21 cellular contexts compared by ENCODE assay signal in genomic region chr6:635233-635632, GRCh38. TPM values are rescaled to one million over a fixed set of nuclear protein-coding genes. Genes with fewer than 3 reads are reported as not detected.
DNase-seq lines count a peak whose midpoint lies in the region; ATAC-seq, FAIRE-seq and TF ChIP-seq lines count a peak whose summit lies in the region.
"Had no signal": no experiment of that assay in that cellular context is flagged by ENCODE, and none has a peak within 500 bp of the region (broad histone marks: within the 10 kb centered on the region; RNA-seq: fewer than 3 reads in every experiment).

No MANE protein-coding gene starts in this region.

- H4K8ac ChIP-seq in IMR-90 (ENCODE audit: low read depth in 2 of 2, low read length in 2 of 2), result no peak overlapping the region

- no peak overlapping the region for H3K4ac ChIP-seq in IMR-90 (ENCODE audit: low read depth, low read length)

- H4K91ac ChIP-seq in IMR-90 (ENCODE audit: insufficient read depth, low read depth, low read length), result no peak overlapping the region

- intact Hi-C loops in HepG2 (cut with micrococcal nuclease; ENCODE audit: unreplicated experiment) (no loop called here), right lobe of liver (cut with DNase I) (no loop called here), IMR-90 (cut with micrococcal nuclease) (no loop called here), K562 (cut with micrococcal nuclease) (no loop called here)

- H3K9ac ChIP-seq in HepG2 (ENCODE audit: insufficient read depth, low read depth, low read length) (no peak overlapping the region), IMR-90 (ENCODE audit: low read depth, low read length) (no peak overlapping the region), K562 (ENCODE audit: insufficient read depth in 1 of 2, low read depth in 2 of 2, low read length in 2 of 2) (no peak overlapping the region)
- H3K9ac ChIP-seq: BLaER1 had no signal

- no peaks in the 10 kb centered on the region for H3K27me3 ChIP-seq in HepG2 (ENCODE audit: control insufficient read depth in 1 of 2, insufficient read depth in 2 of 2, low read length in 2 of 2)
- H3K27me3 ChIP-seq in right lobe of liver, result no peaks in the 10 kb centered on the region
- no peaks in the 10 kb centered on the region for H3K27me3 ChIP-seq in IMR-90 (ENCODE audit: control insufficient read depth, insufficient read depth, low read length)
- H3K27me3 ChIP-seq in K562 (ENCODE audit: control insufficient read depth in 2 of 2, insufficient read depth in 2 of 2, low read length in 2 of 2), result no peaks in the 10 kb centered on the region
- H3K27me3 ChIP-seq: BE2C, BLaER1 had no signal

- no peak overlapping the region for H3K23ac ChIP-seq in IMR-90 (ENCODE audit: low read depth, low read length)

- TF ChIP-seq EP300 in HepG2 (IDR thresholded peaks at IDR 0.05; ENCODE audit: low read depth in 2 of 2, low read length in 2 of 2) (no peak), HepG2 (CRISPR knock-in tag; IDR thresholded peaks at IDR 0.05; ENCODE audit: borderline replicate concordance) (no peak), K562 (IDR thresholded peaks at IDR 0.05; ENCODE audit: low read length) (no peak)

- H2AK5ac ChIP-seq in IMR-90 (ENCODE audit: low read depth, low read length), result no peak overlapping the region

- POLR2A ChIA-PET in HepG2 (lab: Yijun Ruan, JAX) (no interaction called here), IMR-90 (lab: Charles Lee; ENCODE audit: unreplicated experiment) (no interaction called here), K562 (lab: Yijun Ruan, JAX) (no interaction called here)

- H3K9me3 ChIP-seq in HepG2 (ENCODE audit: low read length) (no peaks in the 10 kb centered on the region), right lobe of liver (no peaks in the 10 kb centered on the region), IMR-90 (ENCODE audit: control insufficient read depth, insufficient read depth, low read length) (no peaks in the 10 kb centered on the region), K562 (replicated peaks; ENCODE audit: control insufficient read depth, insufficient read depth, low read depth, low read length) (no peaks in the 10 kb centered on the region)
- H3K9me3 ChIP-seq: BE2C, BLaER1, Caco-2 had no signal

- H4K5ac ChIP-seq in IMR-90 (ENCODE audit: low read depth, low read length), result no peak overlapping the region

- DNase-seq in HepG2 (ENCODE audit: low spot score), result no peak
- DNase-seq in right lobe of liver, result no peak
- no peak for DNase-seq in IMR-90
- DNase-seq in K562 (ENCODE audit: extremely low read depth in 1 of 4, low spot score in 3 of 4), result no peak
- no peak for DNase-seq in occipital lobe (lab: John Stamatoyannopoulos, UW)
- DNase-seq in NCI-H345 treated with DMSO at 0.1 percent for 48 hours (lab: John Stamatoyannopoulos, UW; ENCODE audit: unreplicated experiment), result no peak
- DNase-seq: ACHN; BE2C; C1 segment of cervical spinal cord; Caco-2; Calu3; CD4-positive, alpha-beta memory T cell; CD4-positive, CD25-positive, alpha-beta regulatory T cell; CD8-positive, alpha-beta memory T cell; DMS79 treated with DMSO at 0.1 percent for 48 hours; GF-D8 had no signal

- no peak overlapping the region for H2BK5ac ChIP-seq in IMR-90 (ENCODE audit: low read depth, low read length, poor library complexity, severe bottlenecking)

- H3K4me2 ChIP-seq in HepG2 (ENCODE audit: low read depth, low read length) (no peak overlapping the region), IMR-90 (ENCODE audit: low read depth, low read length) (no peak overlapping the region), K562 (ENCODE audit: insufficient read depth, low read length) (no peak overlapping the region)
- H3K4me2 ChIP-seq: BLaER1 had no signal

- TF ChIP-seq POLR2A in HepG2 (IDR thresholded peaks at IDR 0.05; ENCODE audit: insufficient read depth in 1 of 2, low read depth in 2 of 2, low read length in 2 of 2) (no peak), right lobe of liver (IDR thresholded peaks at IDR 0.05) (no peak), IMR-90 (IDR thresholded peaks at IDR 0.05; ENCODE audit: low read depth, low read length) (no peak), K562 (conservative IDR thresholded peaks at IDR 0.05) (no peak)

- H4K20me1 ChIP-seq in HepG2 (ENCODE audit: insufficient read depth, low read length), result no peaks in the 10 kb centered on the region
- H4K20me1 ChIP-seq in IMR-90 (ENCODE audit: insufficient read depth, low read length), result no peaks in the 10 kb centered on the region
- no peaks in the 10 kb centered on the region for H4K20me1 ChIP-seq in K562 (replicated peaks; ENCODE audit: control insufficient read depth, insufficient read depth, low read length)

- BruUV-seq in HepG2 (replicated peaks; lab: Mats Ljungman, UMichigan), result no TSS peak
- BruUV-seq in IMR-90 (replicated peaks; lab: Mats Ljungman, UMichigan), result no TSS peak
- no TSS peak for BruUV-seq in K562 (replicated peaks; lab: Mats Ljungman, UMichigan)

- H3K56ac ChIP-seq in IMR-90 (ENCODE audit: extremely low read depth, insufficient read depth, low read length), result no peak overlapping the region

- H3K18ac ChIP-seq in IMR-90 (ENCODE audit: low read depth, low read length), result no peak overlapping the region

- H3K4me1 ChIP-seq in HepG2 (ENCODE audit: insufficient read depth, low read length), result no peaks in the 10 kb centered on the region
- no peaks in the 10 kb centered on the region for H3K4me1 ChIP-seq in right lobe of liver
- H3K4me1 ChIP-seq in IMR-90 (ENCODE audit: control insufficient read depth, insufficient read depth, low read length), result no peaks in the 10 kb centered on the region
- H3K4me1 ChIP-seq in K562 (replicated peaks in 1 of 2; ENCODE audit: control insufficient read depth in 2 of 2, insufficient read depth in 2 of 2, low read length in 2 of 2), result no peaks in the 10 kb centered on the region
- H3K4me1 ChIP-seq: BE2C, BLaER1, Caco-2 had no signal

- FAIRE-seq in HepG2 (lab: Jason Lieb, UNC), result no peak
- no peak for FAIRE-seq in K562 (lab: Jason Lieb, UNC)
- FAIRE-seq: D721Med, GM12891, GM19239 had no signal

- H3K4me3 ChIP-seq in HepG2 (replicated peaks in 1 of 3; ENCODE audit: insufficient read depth in 1 of 3, low read depth in 2 of 3, low read length in 3 of 3) (no peak overlapping the region), right lobe of liver (no peak overlapping the region), IMR-90 (ENCODE audit: insufficient read depth, low read depth, low read length) (no peak overlapping the region), K562 (no peak overlapping the region)
- H3K4me3 ChIP-seq: BLaER1 had no signal

- H3K36me3 ChIP-seq in HepG2 (replicated peaks in 1 of 2; ENCODE audit: control insufficient read depth in 1 of 2, insufficient read depth in 2 of 2, low read length in 2 of 2), result peaks cover 4 to 5% of the 10 kb centered on the region in 2 experiments; a peak in 4 of 5 replicates
- H3K36me3 ChIP-seq in right lobe of liver, result no peaks in the 10 kb centered on the region
- H3K36me3 ChIP-seq in IMR-90 (ENCODE audit: control insufficient read depth, insufficient read depth, low read length), result peaks cover 8% of the 10 kb centered on the region
- no peaks in the 10 kb centered on the region for H3K36me3 ChIP-seq in K562 (ENCODE audit: control insufficient read depth, insufficient read depth, low read length)
- H3K36me3 ChIP-seq: BE2C had no signal

- H3K14ac ChIP-seq in IMR-90 (replicated peaks; ENCODE audit: low read depth, low read length), result no peak overlapping the region

- CTCF ChIA-PET in HepG2 (lab: Yijun Ruan, JAX; ENCODE audit: low intra/inter-chr PET ratio, low total read pairs) (no interaction called here), IMR-90 (lab: Yijun Ruan, JAX) (no interaction called here), K562 (lab: Yijun Ruan, JAX; ENCODE audit: low intra/inter-chr PET ratio) (no interaction called here)

- dilution Hi-C loops in IMR-90 (cut with HindIII; ENCODE audit: low sequenced_read_pairs, unreplicated experiment), result no loop called here

- TF ChIP-seq RAD21 in HepG2 (CRISPR knock-in tag; IDR thresholded peaks at IDR 0.05), result no peak
- no peak for TF ChIP-seq RAD21 in IMR-90 (IDR thresholded peaks at IDR 0.05; ENCODE audit: low read length)
- TF ChIP-seq RAD21 in K562 (CRISPR knock-in tag; conservative IDR thresholded peaks at IDR 0.05 in 1 of 2, IDR thresholded peaks at IDR 0.05 in 1 of 2), result no peak

- H2AFZ ChIP-seq in HepG2 (ENCODE audit: low read length), result no peak overlapping the region
- no peak overlapping the region for H2AFZ ChIP-seq in IMR-90 (replicated peaks; ENCODE audit: low read length, poor library complexity)
- no peak overlapping the region for H2AFZ ChIP-seq in K562 (ENCODE audit: low read depth, low read length)

- peaks cover 17 to 35% of the 10 kb centered on the region in 2 experiments for H3K79me1 ChIP-seq in IMR-90 (ENCODE audit: low read depth in 1 of 2, low read length in 2 of 2)

- H3K79me2 ChIP-seq in HepG2 (ENCODE audit: insufficient read depth, low read length) (no peaks in the 10 kb centered on the region), K562 (ENCODE audit: control insufficient read depth, insufficient read depth, low read length) (no peaks in the 10 kb centered on the region)

- WGBS in HepG2 (ENCODE audit: low lambda C conversion rate), result 92% methylated on average over 5 of the region's 5 CpGs
- WGBS in right lobe of liver (ENCODE audit: insufficient coverage, low coverage, low lambda C conversion rate, missing lambda C conversion rate), result 88% methylated on average over 5 of the region's 5 CpGs
- no CpG with 5 or more reads among the region's 5 CpGs for WGBS in IMR-90 (ENCODE audit: extremely low coverage in 2 of 2, insufficient read length in 1 of 2), 2 experiments
- 72% methylated on average over 5 of the region's 5 CpGs for WGBS in K562 (ENCODE audit: insufficient coverage, low coverage, missing lambda C conversion rate)

- no peak overlapping the region for H2AK9ac ChIP-seq in IMR-90 (replicated peaks; ENCODE audit: low read depth, low read length, poor library complexity)

- no peak overlapping the region for H2BK20ac ChIP-seq in IMR-90 (ENCODE audit: low read depth, low read length)

- ATAC-seq in HepG2 (no peak), right lobe of liver (no peak), IMR-90 (ENCODE audit: low read depth) (no peak), K562 (no peak)

- H3K9me1 ChIP-seq in IMR-90 (ENCODE audit: insufficient read depth, low read length), result peaks cover 9% of the 10 kb centered on the region
- no peaks in the 10 kb centered on the region for H3K9me1 ChIP-seq in K562 (ENCODE audit: control insufficient read depth, insufficient read depth, low read length)

- in situ Hi-C loops in HepG2 (cut with HindIII; ENCODE audit: extremely low pct_ligation_motif_present, low pct_unique_long_range_greater_than_20kb), result no loop called here
- in situ Hi-C loops in IMR-90 (cut with MboI; ENCODE audit: low sequenced_read_pairs), result no loop called here
- in situ Hi-C loops in K562 (cut with MboI), result no loop called here

- H2BK120ac ChIP-seq in IMR-90 (ENCODE audit: low read depth, low read length), result no peak overlapping the region

- H3K27ac ChIP-seq in HepG2 (ENCODE audit: extremely low read length, insufficient read depth, low read length) (no peak overlapping the region), right lobe of liver (no peak overlapping the region), IMR-90 (ENCODE audit: insufficient read depth, low read length) (no peak overlapping the region), K562 (ENCODE audit: extremely low read depth, low read depth, low read length) (no peak overlapping the region)
- H3K27ac ChIP-seq: 22Rv1, BLaER1 had no signal

- TF ChIP-seq CTCF in HepG2 (CRISPR knock-in tag; IDR thresholded peaks at IDR 0.05), result no peak
- no peak for TF ChIP-seq CTCF in right lobe of liver (IDR thresholded peaks at IDR 0.05)
- TF ChIP-seq CTCF in IMR-90 (conservative IDR thresholded peaks at IDR 0.05; ENCODE audit: low read depth, low read length), result no peak
- no peak for TF ChIP-seq CTCF in K562 (IDR thresholded peaks at IDR 0.05 in 2 of 3, conservative IDR thresholded peaks at IDR 0.05 in 1 of 3; ENCODE audit: insufficient read depth in 2 of 3, low read depth in 1 of 3, low read length in 3 of 3)

- no peak overlapping the region for H2BK15ac ChIP-seq in IMR-90 (ENCODE audit: low read depth, low read length)

RNA-seq across cellular contexts. Expression of gene HUS1B, which starts 21.7 kb away (rescaled TPM):
- total RNA-seq in HepG2 (2016; rRNA removed; fragmentation: Illumina TruSeq; extraction: Trizol), result 0.40 TPM in 1 of 2 replicates, not detected in the other
- not detected in 2 replicates for total RNA-seq in HepG2 (2016; cell fraction: cytosol; rRNA removed; fragmentation: Illumina TruSeq; extraction: Trizol; ENCODE audit: low read depth)
- total RNA-seq in HepG2 (2016; cell fraction: insoluble cytoplasmic fraction; rRNA removed; fragmentation: Illumina TruSeq; extraction: Trizol), result 0.31 and 0.50 TPM in 2 replicates
- total RNA-seq in HepG2 (2016; cell fraction: membrane; rRNA removed; fragmentation: Illumina TruSeq; extraction: Trizol), result 0.17 TPM in 1 of 2 replicates, not detected in the other
- 1.4 and 1.8 TPM in 2 replicates for total RNA-seq in HepG2 (2016; cell fraction: nucleus; rRNA removed; fragmentation: Illumina TruSeq; extraction: Trizol)
- polyA plus RNA-seq in HepG2 (2011; rRNA removed), result 0.18 TPM in 1 of 2 replicates, not detected in the other
- polyA plus RNA-seq in HepG2 (2011; cell fraction: cytosol; rRNA removed), result 0.12 and 0.32 TPM in 2 replicates
- polyA plus RNA-seq in HepG2 (2011; cell fraction: nucleus; rRNA removed), result 0.93 and 1.2 TPM in 2 replicates
- 0.19 TPM in 1 of 2 replicates, not detected in the other for polyA plus RNA-seq in HepG2 (2012)
- 0.10 and 0.22 TPM in 2 replicates for polyA plus RNA-seq in HepG2 (2016; cell fraction: cytosol; fragmentation: Illumina TruSeq; extraction: Trizol; ENCODE audit: low read depth)
- 0.47 TPM in 1 of 2 replicates, not detected in the other for polyA plus RNA-seq in HepG2 (2016; cell fraction: insoluble cytoplasmic fraction; fragmentation: Illumina TruSeq; extraction: Trizol; ENCODE audit: low read depth)
- 0.18 and 0.33 TPM in 2 replicates for polyA plus RNA-seq in HepG2 (2016; cell fraction: membrane; fragmentation: Illumina TruSeq; extraction: Trizol; ENCODE audit: low read depth)
- polyA plus RNA-seq in HepG2 (2016; cell fraction: nucleus; fragmentation: Illumina TruSeq; extraction: Trizol; ENCODE audit: insufficient read depth, low read depth), result not detected in 2 replicates
- 0.63 and 2.4 TPM in 2 replicates for polyA minus RNA-seq in HepG2 (2011; rRNA and poly(A)+ RNA removed; ENCODE audit: low replicate concordance)
- not detected in 2 replicates for polyA minus RNA-seq in HepG2 (2011; cell fraction: cytosol; rRNA and poly(A)+ RNA removed)
- polyA minus RNA-seq in HepG2 (2011; cell fraction: nucleus; rRNA and poly(A)+ RNA removed), result 4.5 and 5.0 TPM in 2 replicates
- 1 to 10 TPM in 2 of 6 experiments, under 1 TPM in 3, not detected in 1; 0.26 to 2.8 (median 0.34) TPM for total RNA-seq in right lobe of liver
- 0.36 and 0.56 TPM in 2 replicates for total RNA-seq in IMR-90 (2012; rRNA removed)
- 0.39 and 0.59 TPM in 2 replicates for polyA plus RNA-seq in IMR-90 (2012; rRNA removed)
- polyA plus RNA-seq in IMR-90 (2012; cell fraction: cytosol; rRNA removed), result 0.29 and 0.60 TPM in 2 replicates
- polyA plus RNA-seq in IMR-90 (2012; cell fraction: nucleus; rRNA removed; ENCODE audit: low replicate concordance), result 0.79 and 1.5 TPM in 2 replicates
- total RNA-seq in K562 (2011; cell fraction: chromatin; rRNA removed; ENCODE audit: low replicate concordance), result 5.6 and 5.8 TPM in 2 replicates
- 2.8 and 3.8 TPM in 2 replicates for total RNA-seq in K562 (2011; cell fraction: nucleolus; rRNA removed)
- total RNA-seq in K562 (2011; cell fraction: nucleoplasm; rRNA removed), result 2.7 and 4.0 TPM in 2 replicates
- 1.1 and 1.3 TPM in 2 replicates for total RNA-seq in K562 (2014; rRNA removed)
- 0.44 and 0.67 TPM in 2 replicates for total RNA-seq in K562 (2014; rRNA removed; fragmentation: Illumina TruSeq; extraction: Trizol)
- total RNA-seq in K562 (2015; rRNA removed; fragmentation: Illumina TruSeq; extraction: Trizol), result 0.57 and 0.69 TPM in 2 replicates
- total RNA-seq in K562 (2021), result 1.0 and 1.4 TPM in 2 replicates
- polyA plus RNA-seq in K562 (2011; rRNA removed), result 0.29 and 0.31 TPM in 2 replicates
- polyA plus RNA-seq in K562 (2011; cell fraction: cytosol; rRNA removed), result 0.25 and 0.40 TPM in 2 replicates
- polyA plus RNA-seq in K562 (2011; cell fraction: nucleus; rRNA removed), result 0.74 and 1.4 TPM in 2 replicates
- polyA plus RNA-seq in K562 (2012), result 0.39 and 0.64 TPM in 2 replicates
- 0.16 and 0.32 TPM in 2 replicates for polyA plus RNA-seq in K562 (2014; fragmentation: Illumina TruSeq; extraction: Trizol)
- polyA plus RNA-seq in K562 (2014; fragmentation: Nextera tagmentation; extraction: Ambion mirVana), result under 1 TPM in 1 of 2 experiments, not detected in 1; 0.32 TPM
- 0.32 TPM in 1 of 2 replicates, not detected in the other for polyA plus RNA-seq in K562 (2014; rRNA removed)
- polyA minus RNA-seq in K562 (2011; rRNA and poly(A)+ RNA removed), result 0.63 and 0.74 TPM in 2 replicates
- polyA minus RNA-seq in K562 (2011; cell fraction: cytosol; rRNA and poly(A)+ RNA removed), result 1.4 TPM in 1 of 2 replicates, not detected in the other
- polyA minus RNA-seq in K562 (2011; cell fraction: nucleus; rRNA and poly(A)+ RNA removed), result 2.6 TPM in 2 replicates
- total RNA-seq in occipital lobe, result 1.9 TPM

RNA-seq across cellular contexts. Expression of gene EXOC2, which starts 57.7 kb away (rescaled TPM):
- total RNA-seq in HepG2 (2016; rRNA removed; fragmentation: Illumina TruSeq; extraction: Trizol) (22.9 and 36.6 TPM in 2 replicates), right lobe of liver (10 to 100 TPM in 5 of 6 experiments, 1 to 10 TPM in 1; 7.1 to 12.8 (median 10.5) TPM), IMR-90 (2012; rRNA removed) (37.3 and 39.4 TPM in 2 replicates), K562 (2014; rRNA removed) (20.8 and 23.0 TPM in 2 replicates), K562 (2014; rRNA removed; fragmentation: Illumina TruSeq; extraction: Trizol) (27.9 and 28.6 TPM in 2 replicates), K562 (2015; rRNA removed; fragmentation: Illumina TruSeq; extraction: Trizol) (24.1 and 27.4 TPM in 2 replicates), K562 (2021) (24.4 and 24.7 TPM in 2 replicates), occipital lobe (63.8 TPM)
- 6.8 and 7.3 TPM in 2 replicates for total RNA-seq in HepG2 (2016; cell fraction: cytosol; rRNA removed; fragmentation: Illumina TruSeq; extraction: Trizol; ENCODE audit: low read depth)
- 22.6 and 31.6 TPM in 2 replicates for total RNA-seq in HepG2 (2016; cell fraction: insoluble cytoplasmic fraction; rRNA removed; fragmentation: Illumina TruSeq; extraction: Trizol)
- total RNA-seq in HepG2 (2016; cell fraction: membrane; rRNA removed; fragmentation: Illumina TruSeq; extraction: Trizol), result 7.4 and 8.0 TPM in 2 replicates
- total RNA-seq in HepG2 (2016; cell fraction: nucleus; rRNA removed; fragmentation: Illumina TruSeq; extraction: Trizol), result 22.2 and 23.8 TPM in 2 replicates
- polyA plus RNA-seq in HepG2 (2011; rRNA removed) (12.6 and 12.9 TPM in 2 replicates), IMR-90 (2012; rRNA removed) (12.8 and 13.1 TPM in 2 replicates), K562 (2011; rRNA removed) (22.5 and 30.2 TPM in 2 replicates), K562 (2014; fragmentation: Illumina TruSeq; extraction: Trizol) (20.2 and 24.2 TPM in 2 replicates), K562 (2014; fragmentation: Nextera tagmentation; extraction: Ambion mirVana) (10 to 100 TPM; 12.2 to 18.0 TPM), K562 (2014; rRNA removed) (17.0 and 23.6 TPM in 2 replicates)
- polyA plus RNA-seq in HepG2 (2011; cell fraction: cytosol; rRNA removed), result 9.3 and 11.0 TPM in 2 replicates
- 14.9 and 16.2 TPM in 2 replicates for polyA plus RNA-seq in HepG2 (2011; cell fraction: nucleus; rRNA removed)
- 10.6 and 14.3 TPM in 2 replicates for polyA plus RNA-seq in HepG2 (2012)
- 3.4 and 4.8 TPM in 2 replicates for polyA plus RNA-seq in HepG2 (2016; cell fraction: cytosol; fragmentation: Illumina TruSeq; extraction: Trizol; ENCODE audit: low read depth)
- 23.3 and 23.8 TPM in 2 replicates for polyA plus RNA-seq in HepG2 (2016; cell fraction: insoluble cytoplasmic fraction; fragmentation: Illumina TruSeq; extraction: Trizol; ENCODE audit: low read depth)
- polyA plus RNA-seq in HepG2 (2016; cell fraction: membrane; fragmentation: Illumina TruSeq; extraction: Trizol; ENCODE audit: low read depth), result 3.8 and 4.6 TPM in 2 replicates
- 17.0 and 17.2 TPM in 2 replicates for polyA plus RNA-seq in HepG2 (2016; cell fraction: nucleus; fragmentation: Illumina TruSeq; extraction: Trizol; ENCODE audit: insufficient read depth, low read depth)
- 28.4 and 31.4 TPM in 2 replicates for polyA minus RNA-seq in HepG2 (2011; rRNA and poly(A)+ RNA removed; ENCODE audit: low replicate concordance)
- polyA minus RNA-seq in HepG2 (2011; cell fraction: cytosol; rRNA and poly(A)+ RNA removed), result 19.6 and 19.7 TPM in 2 replicates
- polyA minus RNA-seq in HepG2 (2011; cell fraction: nucleus; rRNA and poly(A)+ RNA removed), result 41.3 and 44.3 TPM in 2 replicates
- polyA plus RNA-seq in IMR-90 (2012; cell fraction: cytosol; rRNA removed), result 5.9 and 6.1 TPM in 2 replicates
- polyA plus RNA-seq in IMR-90 (2012; cell fraction: nucleus; rRNA removed; ENCODE audit: low replicate concordance), result 6.9 and 14.1 TPM in 2 replicates
- total RNA-seq in K562 (2011; cell fraction: chromatin; rRNA removed; ENCODE audit: low replicate concordance), result 29.0 and 54.6 TPM in 2 replicates
- total RNA-seq in K562 (2011; cell fraction: nucleolus; rRNA removed), result 15.0 and 20.5 TPM in 2 replicates
- 22.8 and 25.9 TPM in 2 replicates for total RNA-seq in K562 (2011; cell fraction: nucleoplasm; rRNA removed)
- 17.0 and 18.6 TPM in 2 replicates for polyA plus RNA-seq in K562 (2011; cell fraction: cytosol; rRNA removed)
- polyA plus RNA-seq in K562 (2011; cell fraction: nucleus; rRNA removed), result 18.1 and 20.1 TPM in 2 replicates
- 20.4 TPM in 2 replicates for polyA plus RNA-seq in K562 (2012)
- 66.5 and 74.5 TPM in 2 replicates for polyA minus RNA-seq in K562 (2011; rRNA and poly(A)+ RNA removed)
- 17.9 and 26.4 TPM in 2 replicates for polyA minus RNA-seq in K562 (2011; cell fraction: cytosol; rRNA and poly(A)+ RNA removed)
- 22.2 and 34.4 TPM in 2 replicates for polyA minus RNA-seq in K562 (2011; cell fraction: nucleus; rRNA and poly(A)+ RNA removed)

Comparison
In these comparisons a context has a peak if more than half of its experiments do, and no peak if none do; other contexts are left out.
1. Of the 241 proteins assayed by ChIP-seq in both HepG2 and K562: peak only in HepG2: MAFK; only in K562: MAFG; in both: MAFF; in neither: 238.